Comparison of ENCODE assay signal across 16 cellular contexts in the genomic region with DNA sequence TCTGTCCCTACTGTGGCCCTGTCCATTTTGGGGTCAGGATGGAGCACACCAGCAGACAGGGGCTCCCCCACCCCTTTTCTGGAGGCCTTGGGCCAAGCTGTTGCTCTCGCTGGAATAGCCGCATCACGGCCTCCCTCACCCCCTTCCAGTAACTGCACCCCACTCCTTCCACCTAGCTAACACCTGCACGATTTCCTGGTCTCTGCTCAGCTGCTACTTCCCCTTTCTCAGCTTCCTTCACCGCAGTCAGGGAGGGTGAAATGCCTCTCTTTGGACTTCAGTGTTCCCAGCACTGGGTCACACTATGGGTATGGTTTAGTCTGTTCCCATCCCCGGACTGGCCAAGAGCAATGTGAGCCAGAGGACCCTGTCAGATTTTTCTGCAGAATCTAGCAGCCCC.
DNase-seq lines count a peak whose midpoint lies in the region; ATAC-seq lines count a peak whose summit lies in the region.
"Had no signal": no experiment of that assay in that cellular context is flagged by ENCODE, and none has a peak within 500 bp of the region (broad histone marks: within the 10 kb centered on the region; RNA-seq: fewer than 3 reads in every experiment).

No MANE protein-coding gene starts in this region.

- peaks cover 14% of the 10 kb centered on the region for H3K4me1 Mint-ChIP-seq in central memory CD8-positive, alpha-beta T cell
- H3K4me1 Mint-ChIP-seq: neural progenitor cell had no signal

- no peak for DNase-seq in central memory CD8-positive, alpha-beta T cell (ENCODE audit: low spot score in 2 of 2)
- DNase-seq in cortex of kidney (lab: John Stamatoyannopoulos, UW): no peak
- DNase-seq in NCI-H524 (lab: John Stamatoyannopoulos, UW): no peak
- DNase-seq in stimulated activated CD4-positive, alpha-beta T cell treated with anti-CD3 and anti-CD28 coated beads, Interleukin-15, amount 100 ng/mL, for 24 hours: no peak
- DNase-seq in NCI-H2227 (lab: John Stamatoyannopoulos, UW; ENCODE audit: unreplicated experiment): no peak
- DNase-seq: CD8-positive, alpha-beta memory T cell; effector CD8-positive, alpha-beta T cell; glutamatergic neuron; H7; NCI-H187 had no signal

- peaks cover 23% of the 10 kb centered on the region for H3K27me3 Mint-ChIP-seq in central memory CD8-positive, alpha-beta T cell

- no peaks in the 10 kb centered on the region for H3K9me3 Mint-ChIP-seq in central memory CD8-positive, alpha-beta T cell
- H3K9me3 Mint-ChIP-seq: CD8-positive, alpha-beta memory T cell; neural progenitor cell had no signal

- no peak overlapping the region for H3K27ac Mint-ChIP-seq in central memory CD8-positive, alpha-beta T cell (ENCODE audit: low read depth)
- H3K27ac Mint-ChIP-seq: neural progenitor cell had no signal

- ATAC-seq in GM18873 (IDR thresholded peaks at IDR 0.05; ENCODE audit: low FRiP score, unreplicated experiment) (peak; percentile 75), GM21515 (IDR thresholded peaks at IDR 0.05; ENCODE audit: unreplicated experiment) (peak; percentile 75), HG03135 (IDR thresholded peaks at IDR 0.05; ENCODE audit: unreplicated experiment) (peak; percentile 72)
- ATAC-seq in central memory CD8-positive, alpha-beta T cell (replicated peaks; ENCODE audit: extremely low read depth, poor library complexity, severe bottlenecking): no peak
- ATAC-seq: HepG2, left lobe of liver had no signal

- H3K36me3 Mint-ChIP-seq in central memory CD8-positive, alpha-beta T cell (ENCODE audit: insufficient read depth): no peaks in the 10 kb centered on the region
- H3K36me3 Mint-ChIP-seq: CD8-positive, alpha-beta memory T cell; neural progenitor cell had no signal

- peak overlapping the region; percentile 34 for H3K4me3 Mint-ChIP-seq in central memory CD8-positive, alpha-beta T cell
- H3K4me3 Mint-ChIP-seq: neural progenitor cell had no signal
